In the genomic region with DNA sequence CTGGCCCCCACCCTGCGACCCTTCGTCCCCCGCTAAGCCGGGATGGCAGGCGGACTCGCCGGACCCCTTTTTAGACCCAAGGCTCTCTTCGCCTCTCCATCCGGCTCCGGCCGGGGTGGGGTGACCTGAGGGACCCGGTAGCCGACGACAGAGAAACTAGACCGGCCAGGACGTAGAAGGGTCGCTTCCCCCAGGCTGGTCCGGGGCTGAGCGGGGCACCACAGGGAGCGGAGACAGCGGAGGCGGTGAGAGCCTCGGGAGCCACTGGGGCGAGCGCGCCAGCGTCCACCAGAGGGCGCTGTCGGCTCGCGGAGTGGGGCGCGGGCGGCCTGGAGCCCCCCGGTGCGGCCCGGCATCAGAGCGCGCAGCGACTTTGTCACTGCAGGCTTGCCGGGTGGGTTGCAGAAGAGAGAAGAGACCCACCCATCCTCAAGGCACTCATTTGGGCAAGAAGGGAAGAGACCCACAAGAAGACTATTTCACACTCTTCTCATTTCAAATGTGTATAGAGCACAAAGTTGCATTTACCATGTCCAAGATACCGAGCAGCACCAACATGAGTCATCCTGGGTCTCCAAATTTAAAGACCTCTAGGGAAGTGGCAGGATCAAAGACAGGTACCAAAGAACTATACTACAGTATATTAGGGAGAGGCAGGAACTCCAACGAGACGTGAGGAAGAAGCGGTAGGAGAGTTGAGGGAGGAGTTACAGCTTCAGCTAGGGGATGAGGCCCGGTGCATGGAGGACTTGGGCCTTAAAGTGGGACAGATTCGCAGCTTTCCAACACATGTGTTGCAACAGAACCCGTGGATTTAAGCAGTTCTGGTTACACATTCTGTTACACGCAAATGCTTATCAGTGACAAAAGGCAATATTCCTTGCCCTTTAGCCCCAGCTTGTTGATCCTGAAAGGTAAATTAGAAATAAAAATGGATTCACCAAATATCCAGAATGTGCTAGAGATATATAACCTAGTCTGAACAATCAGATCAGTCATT, we compare ENCODE assay signal across 8 cellular contexts.
DNase-seq lines count a peak whose midpoint lies in the region; ATAC-seq lines count a peak whose summit lies in the region.

No MANE protein-coding gene starts in this region.

- peaks cover 7% of the 10 kb centered on the region for H3K27me3 Mint-ChIP-seq in memory B cell

- H3K4me3 Mint-ChIP-seq in memory B cell, result peak overlapping the region; percentile 73

- H3K9me3 Mint-ChIP-seq in memory B cell, result no peaks in the 10 kb centered on the region

- peak; percentile 33 for DNase-seq in NCI-H1436 (lab: John Stamatoyannopoulos, UW)
- no peak for DNase-seq in NCI-H1436 treated with DMSO at 0.1 percent for 48 hours (lab: John Stamatoyannopoulos, UW)
- DNase-seq in NCI-H2196 treated with DMSO at 0.1 percent for 48 hours (lab: John Stamatoyannopoulos, UW; ENCODE audit: unreplicated experiment), result peak; percentile 44
- DNase-seq in activated CD4-positive, alpha-beta T cell treated with anti-CD3 and anti-CD28 coated beads, Interleukin-2, amount 50 U/mL, for 48 hours, result peak; percentile 74 to 75
- DNase-seq in effector CD8-positive, alpha-beta T cell (lab: John Stamatoyannopoulos, UW), result peak; percentile 62
- DNase-seq in memory B cell (ENCODE audit: low spot score in 2 of 2), result peak; percentile 80 to 88
- DNase-seq in stimulated activated CD4-positive, alpha-beta T cell treated with anti-CD3 and anti-CD28 coated beads, TNF-alpha, amount 100 ng/mL, for 48 hours (ENCODE audit: low read depth in 3 of 3), result peak; percentile 29 to 71 (median 57)

- peaks cover 9% of the 10 kb centered on the region for H3K4me1 Mint-ChIP-seq in memory B cell

- ATAC-seq in HG02852 (IDR thresholded peaks at IDR 0.05; ENCODE audit: unreplicated experiment) (peak; percentile 89), memory B cell (ENCODE audit: low read depth) (peak; percentile 99)

- H3K36me3 Mint-ChIP-seq in memory B cell, result no peaks in the 10 kb centered on the region

- H3K27ac Mint-ChIP-seq in memory B cell, result peak overlapping the region; percentile 48
